In genomic region chr7:20304366-20304765, GRCh38 we compare ENCODE assay signal across 20 cellular contexts. TPM values are rescaled to one million over a fixed set of nuclear protein-coding genes. Genes with fewer than 3 reads are reported as not detected.
A peak's percentile ranks its signal among the peaks of the same experiment; 100 is the strongest.
DNase-seq lines count a peak whose midpoint lies in the region; FAIRE-seq and TF ChIP-seq lines count a peak whose summit lies in the region.
"Had no signal": no experiment of that assay in that cellular context is flagged by ENCODE, and none has a peak within 500 bp of the region (broad histone marks: within the 10 kb centered on the region; RNA-seq: fewer than 3 reads in every experiment).

No MANE protein-coding gene starts in this region.

- H3K79me2 ChIP-seq in mesendoderm (ENCODE audit: control insufficient read depth, insufficient read depth, low read length): no peaks in the 10 kb centered on the region

- H4K5ac ChIP-seq in mesendoderm (ENCODE audit: low read length): no peak overlapping the region

- no peaks in the 10 kb centered on the region for H3K79me1 ChIP-seq in mesendoderm (ENCODE audit: low read length)

- no peak overlapping the region for H3K4me2 ChIP-seq in mesendoderm (ENCODE audit: low read length)
- H3K4me2 ChIP-seq: BLaER1 had no signal

- no CpG with 5 or more reads among the region's 4 CpGs for WGBS in mesendoderm (ENCODE audit: extremely low coverage, insufficient coverage, low lambda C conversion rate)

- peak; percentile 42 for FAIRE-seq in GM12892 (lab: Jason Lieb, UNC)
- FAIRE-seq: endothelial cell of umbilical vein, frontal cortex, pancreas had no signal

- no peak for DNase-seq in GM12892 (ENCODE audit: insufficient read length)
- DNase-seq in NCI-H2029 (lab: John Stamatoyannopoulos, UW): peak; percentile 99
- peak; percentile 69 to 73 for DNase-seq in SHP77 (lab: John Stamatoyannopoulos, UW)
- peak; percentile 33 for DNase-seq in mesendoderm
- no peak for DNase-seq in coronary artery (ENCODE audit: low spot score)
- no peak for DNase-seq in activated naive CD4-positive, alpha-beta T cell treated with anti-CD3 and anti-CD28 coated beads, Interleukin-2, amount 50 U/mL, for 16 hours
- no peak for DNase-seq in EL
- DNase-seq in activated CD4-positive, alpha-beta T cell treated with anti-CD3 and anti-CD28 coated beads for 4 hours: no peak
- DNase-seq: activated gamma-delta T cell; DMS79; KG1; left ventricle myocardium superior; NCI-H1694 treated with DMSO at 0.1 percent for 48 hours; pancreas; SIG-M5; stimulated activated CD4-positive, alpha-beta T cell treated with anti-CD3 and anti-CD28 coated beads, Interleukin-4, amount 100 ng/mL, for 1 hour had no signal

- H3K4ac ChIP-seq in mesendoderm (ENCODE audit: low read depth, low read length): peak overlapping the region; percentile 94

- no peak overlapping the region for H4K8ac ChIP-seq in mesendoderm (ENCODE audit: low read depth, low read length)

- no peak overlapping the region for H3K23ac ChIP-seq in mesendoderm (ENCODE audit: low read length)

- H3K36me3 ChIP-seq in mesendoderm (ENCODE audit: control insufficient read depth, insufficient read depth, low read length): no peaks in the 10 kb centered on the region
- H3K36me3 ChIP-seq: BLaER1, pancreas, thoracic aorta had no signal

- TF ChIP-seq POLR2A in GM12892 (IDR thresholded peaks at IDR 0.05; ENCODE audit: low read depth, low read length): no peak

- TF ChIP-seq CTCF in coronary artery (IDR thresholded peaks at IDR 0.05): no peak

- H2BK120ac ChIP-seq in mesendoderm (ENCODE audit: low read depth, low read length): no peak overlapping the region

- no peak overlapping the region for H3K4me3 ChIP-seq in mesendoderm (ENCODE audit: low read length)
- H3K4me3 ChIP-seq in coronary artery: no peak overlapping the region
- H3K4me3 ChIP-seq: BLaER1, pancreas, thoracic aorta had no signal

- no peak overlapping the region for H3K27ac ChIP-seq in mesendoderm (ENCODE audit: low read depth, low read length)
- no peak overlapping the region for H3K27ac ChIP-seq in coronary artery
- H3K27ac ChIP-seq: BLaER1, pancreas, thoracic aorta had no signal

- H2AK5ac ChIP-seq in mesendoderm (ENCODE audit: low read length): no peak overlapping the region

- no peak overlapping the region for H2BK5ac ChIP-seq in mesendoderm (ENCODE audit: low read length)

- H3K27me3 ChIP-seq in mesendoderm (ENCODE audit: insufficient read depth, low read length, poor library complexity): no peaks in the 10 kb centered on the region
- H3K27me3 ChIP-seq: BLaER1, pancreas had no signal

- peak overlapping the region; percentile 84 for H3K18ac ChIP-seq in mesendoderm (ENCODE audit: low read length)

- no peak overlapping the region for H3K9ac ChIP-seq in mesendoderm (ENCODE audit: low read length)
- H3K9ac ChIP-seq: BLaER1 had no signal

- no peak overlapping the region for H3K56ac ChIP-seq in mesendoderm (ENCODE audit: low read length)

- H3K4me1 ChIP-seq in mesendoderm (ENCODE audit: control insufficient read depth, low read depth, low read length): peaks cover 4% of the 10 kb centered on the region
- H3K4me1 ChIP-seq: BLaER1, pancreas had no signal

- peak overlapping the region; percentile 88 for H2BK15ac ChIP-seq in mesendoderm (replicated peaks; ENCODE audit: low read depth)

RNA-seq across cellular contexts. Expression of gene ITGB8, which starts 26.3 kb away (rescaled TPM):
- polyA plus RNA-seq in GM12892 (2012; ENCODE audit: missing spikeins): 1.5 TPM
- polyA plus RNA-seq in mesendoderm (2013, experiment 1 of 2): 1.1 TPM
- 1.0 TPM for polyA plus RNA-seq in mesendoderm (2013, experiment 2 of 2)

Comparison
In these comparisons a context has a peak if more than half of its experiments do, and no peak if none do; other contexts are left out.
1. DNase-seq: peak in NCI-H2029 (single experiment), SHP77 (2 of 2) and mesendoderm (single experiment); none in GM12892 (single experiment), coronary artery (single experiment), activated naive CD4-positive, alpha-beta T cell treated with anti-CD3 and anti-CD28 coated beads, Interleukin-2, amount 50 U/mL, for 16 hours (single experiment), EL (single experiment) and activated CD4-positive, alpha-beta T cell treated with anti-CD3 and anti-CD28 coated beads for 4 hours (0 of 2).